Comparison of ENCODE assay signal across 13 cellular contexts in genomic region chr2:86025976-86026743, GRCh38.
DNase-seq lines count a peak whose midpoint lies in the region; ATAC-seq and TF ChIP-seq lines count a peak whose summit lies in the region.
"Had no signal": no experiment of that assay in that cellular context is flagged by ENCODE, and none has a peak within 500 bp of the region (broad histone marks: within the 10 kb centered on the region; RNA-seq: fewer than 3 reads in every experiment).

No MANE protein-coding gene starts in this region.

- H3F3A ChIP-seq in OCI-LY1 (ENCODE audit: insufficient read depth, low read length), result no peaks in the 10 kb centered on the region

- H4K20me1 ChIP-seq in OCI-LY1 (ENCODE audit: insufficient read depth, low read length), result no peaks in the 10 kb centered on the region

- no peaks in the 10 kb centered on the region for H3K9me2 ChIP-seq in OCI-LY1 (ENCODE audit: low read depth, low read length)

- H3K27ac ChIP-seq in OCI-LY1 (ENCODE audit: low read depth, low read length, poor library complexity, severe bottlenecking) (peak overlapping the region; percentile 25), temporal lobe (ENCODE audit: low read depth, low read length) (peak overlapping the region; percentile 89)

- peaks cover 6% of the 10 kb centered on the region for H3K4me1 Mint-ChIP-seq in central memory CD8-positive, alpha-beta T cell
- peaks cover 13% of the 10 kb centered on the region for H3K4me1 Mint-ChIP-seq in nephron progenitor cell

- H3K9me3 ChIP-seq in OCI-LY1 (ENCODE audit: low read length) (no peaks in the 10 kb centered on the region), MG63 (no peaks in the 10 kb centered on the region)
- H3K9me3 ChIP-seq: BLaER1 treated with 17β-estradiol and CSF1 and Interleukin-3, amounts not matched to agents 10 nM and 100 nM had no signal

- no peak overlapping the region for H3K4me3 ChIP-seq in OCI-LY1 (ENCODE audit: low read depth, low read length, poor library complexity, severe bottlenecking)
- no peak overlapping the region for H3K4me3 ChIP-seq in MG63
- H3K4me3 ChIP-seq: BLaER1 treated with 17β-estradiol and CSF1 and Interleukin-3, amounts not matched to agents 10 nM and 100 nM; smooth muscle cell had no signal

- no peaks in the 10 kb centered on the region for H3K9me3 Mint-ChIP-seq in central memory CD8-positive, alpha-beta T cell
- H3K9me3 Mint-ChIP-seq in nephron progenitor cell, result no peaks in the 10 kb centered on the region
- H3K9me3 Mint-ChIP-seq: stimulated activated naive CD8-positive, alpha-beta T cell treated with anti-CD3 and anti-CD28 coated beads, Interleukin-15, Interleukin-2, amounts not matched to agents 100 ng/mL and 50 ng/mL, for 24 hours had no signal

- H3K27me3 ChIP-seq in OCI-LY1 (ENCODE audit: insufficient read depth, low read length) (no peaks in the 10 kb centered on the region), MG63 (no peaks in the 10 kb centered on the region)
- H3K27me3 ChIP-seq: BLaER1 treated with 17β-estradiol and CSF1 and Interleukin-3, amounts not matched to agents 10 nM and 100 nM had no signal

- peaks cover 11% of the 10 kb centered on the region for H3K4me1 ChIP-seq in OCI-LY1 (ENCODE audit: insufficient read depth, low read length, severe bottlenecking)

- H3K27me3 Mint-ChIP-seq in central memory CD8-positive, alpha-beta T cell, result no peaks in the 10 kb centered on the region
- H3K27me3 Mint-ChIP-seq in nephron progenitor cell (ENCODE audit: low read depth, poor library complexity), result peaks cover 6% of the 10 kb centered on the region
- H3K27me3 Mint-ChIP-seq: stimulated activated naive CD8-positive, alpha-beta T cell treated with anti-CD3 and anti-CD28 coated beads, Interleukin-15, Interleukin-2, amounts not matched to agents 100 ng/mL and 50 ng/mL, for 24 hours had no signal

- DNase-seq in central memory CD8-positive, alpha-beta T cell (ENCODE audit: low spot score in 2 of 2), result no peak
- DNase-seq in nephron progenitor cell (no peak), MG63 (no peak)
- DNase-seq in effector CD8-positive, alpha-beta T cell (lab: John Stamatoyannopoulos, UW), result no peak
- DNase-seq: activated T-cell treated with anti-CD3 and anti-CD28 coated beads for 4 hours, DMS79, NCI-H748 treated with DMSO at 0.1 percent for 48 hours had no signal

- ATAC-seq in central memory CD8-positive, alpha-beta T cell (replicated peaks; ENCODE audit: extremely low read depth, poor library complexity, severe bottlenecking), result no peak
- ATAC-seq in HG02678 (IDR thresholded peaks at IDR 0.05; ENCODE audit: unreplicated experiment), result no peak

- H3K4me3 Mint-ChIP-seq in central memory CD8-positive, alpha-beta T cell, result no peak overlapping the region
- H3K4me3 Mint-ChIP-seq in nephron progenitor cell, result no peak overlapping the region
- H3K4me3 Mint-ChIP-seq: stimulated activated naive CD8-positive, alpha-beta T cell treated with anti-CD3 and anti-CD28 coated beads, Interleukin-15, Interleukin-2, amounts not matched to agents 100 ng/mL and 50 ng/mL, for 24 hours had no signal

- peaks cover 31% of the 10 kb centered on the region for H3K36me3 Mint-ChIP-seq in central memory CD8-positive, alpha-beta T cell (ENCODE audit: insufficient read depth)
- peaks cover 73% of the 10 kb centered on the region for H3K36me3 Mint-ChIP-seq in nephron progenitor cell (ENCODE audit: low read depth)

- H2AFZ ChIP-seq in OCI-LY1 (ENCODE audit: low read length), result no peak overlapping the region

- H3K36me3 ChIP-seq in OCI-LY1 (ENCODE audit: insufficient read depth, low read length) (peaks cover 73% of the 10 kb centered on the region), MG63 (peaks cover 40% of the 10 kb centered on the region)

- no peak overlapping the region for H3K9ac ChIP-seq in OCI-LY1 (ENCODE audit: low read length)

- no peaks in the 10 kb centered on the region for H3K79me2 ChIP-seq in OCI-LY1 (ENCODE audit: insufficient read depth, low read length)

- H3K4me2 ChIP-seq in OCI-LY1 (ENCODE audit: low read length), result no peak overlapping the region
- H3K4me2 ChIP-seq: smooth muscle cell had no signal

- TF ChIP-seq CTCF in OCI-LY1 (IDR thresholded peaks at IDR 0.05; ENCODE audit: low read length) (no peak), nephron progenitor cell (IDR thresholded peaks at IDR 0.05) (no peak)

- H3K27ac Mint-ChIP-seq in central memory CD8-positive, alpha-beta T cell (ENCODE audit: low read depth), result peak overlapping the region; percentile 22
- H3K27ac Mint-ChIP-seq in nephron progenitor cell, result peak overlapping the region; percentile 64
- H3K27ac Mint-ChIP-seq: stimulated activated naive CD8-positive, alpha-beta T cell treated with anti-CD3 and anti-CD28 coated beads, Interleukin-15, Interleukin-2, amounts not matched to agents 100 ng/mL and 50 ng/mL, for 24 hours had no signal
